Comparison of ENCODE assay signal across 17 cellular contexts in the genomic region with DNA sequence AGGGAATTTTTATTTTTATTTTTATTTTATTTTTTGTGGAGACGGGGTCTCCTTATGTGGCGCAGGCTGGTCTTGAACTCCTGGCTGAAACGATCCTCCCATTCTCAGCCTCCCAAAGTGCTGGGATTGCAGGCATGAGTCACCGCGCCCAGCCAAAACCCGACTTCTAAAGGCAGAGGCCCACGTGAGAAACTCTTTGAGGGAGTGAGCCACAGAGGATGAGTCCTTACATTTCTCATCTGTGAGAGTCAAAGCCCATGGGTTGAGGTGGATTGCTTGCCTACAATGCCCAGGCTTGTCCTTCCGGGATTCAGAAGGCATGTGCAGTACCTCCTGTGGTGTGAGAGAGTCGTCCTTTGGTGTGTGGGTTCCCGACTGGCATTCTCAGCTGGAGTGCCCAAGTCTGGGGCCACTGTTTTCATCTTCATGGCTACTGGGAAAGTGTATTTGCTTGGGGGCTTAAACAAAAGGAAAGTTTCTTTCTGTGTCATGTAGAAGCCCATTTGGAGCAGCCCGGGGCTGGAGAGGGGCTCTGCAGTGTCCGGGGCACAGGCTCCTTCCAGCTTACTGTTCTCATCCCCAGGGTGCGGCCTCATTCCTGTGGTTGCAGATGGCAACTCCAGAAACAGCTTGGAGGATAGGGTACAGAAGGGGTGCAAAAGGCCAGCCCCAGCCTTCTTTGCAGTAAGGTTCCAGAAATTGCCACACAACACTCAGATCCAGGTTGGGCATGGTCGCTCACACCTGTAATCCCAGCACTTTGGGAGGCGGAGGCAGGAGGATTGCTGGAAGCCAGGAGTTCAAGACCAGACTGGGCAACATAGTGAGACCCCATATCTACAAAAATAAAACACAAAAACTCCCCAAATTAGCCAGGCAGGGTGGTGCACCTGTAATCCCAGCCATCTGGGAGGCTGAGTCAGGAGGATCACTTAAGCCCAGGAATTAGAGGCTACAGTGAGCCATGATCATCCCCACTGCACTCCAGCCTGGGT. TPM values are rescaled to one million over a fixed set of nuclear protein-coding genes. Genes with fewer than 3 reads are reported as not detected.
A peak's percentile ranks its signal among the peaks of the same experiment; 100 is the strongest.
DNase-seq lines count a peak whose midpoint lies in the region; ATAC-seq, FAIRE-seq and TF ChIP-seq lines count a peak whose summit lies in the region.
"Had no signal": no experiment of that assay in that cellular context is flagged by ENCODE, and none has a peak within 500 bp of the region (broad histone marks: within the 10 kb centered on the region; RNA-seq: fewer than 3 reads in every experiment).

No MANE protein-coding gene starts in this region.

- ATAC-seq in esophagus mucosa: peak; percentile 84

- FAIRE-seq in urothelium cell line (lab: Jason Lieb, UNC): no peak

- H3K9me3 ChIP-seq in left ventricle myocardium inferior (replicated peaks) (no peaks in the 10 kb centered on the region), WERI-Rb-1 (ENCODE audit: severe bottlenecking) (no peaks in the 10 kb centered on the region)

- no peaks in the 10 kb centered on the region for H3K4me1 ChIP-seq in left ventricle myocardium inferior

- H3K27me3 ChIP-seq in left ventricle myocardium inferior (ENCODE audit: low read depth) (peaks cover 92% of the 10 kb centered on the region), dorsolateral prefrontal cortex (peaks cover 0 to 17% (median 0%) of the 10 kb centered on the region in 45 donors), WERI-Rb-1 (ENCODE audit: insufficient read depth, low read depth, severe bottlenecking) (no peaks in the 10 kb centered on the region)

- H3K27ac ChIP-seq in left ventricle myocardium inferior (replicated peaks): no peak overlapping the region
- H3K27ac ChIP-seq in dorsolateral prefrontal cortex: no peak overlapping the region
- no peak overlapping the region for H3K27ac ChIP-seq in WERI-Rb-1

- DNase-seq in cardiac septum (ENCODE audit: low spot score) (peak; percentile 33), left ventricle myocardium inferior (no peak), RPMI7951 (ENCODE audit: low read depth) (peak; percentile 23), urothelium cell line (ENCODE audit: low spot score) (peak; percentile 45), dorsolateral prefrontal cortex (no peak), WERI-Rb-1 (no peak), NCI-H2081 (lab: John Stamatoyannopoulos, UW) (no peak)
- DNase-seq: activated B cell treated with CpG ODN at 0.5 μM for 24 hours; CD4-positive, alpha-beta memory T cell; NCI-H1105; Right ventricle myocardium superior; stimulated activated CD4-positive, alpha-beta T cell treated with anti-CD3 and anti-CD28 coated beads, Interleukin-4, amount 100 ng/mL, for 24 hours; substantia nigra had no signal

- H3K4me3 ChIP-seq in left ventricle myocardium inferior (no peak overlapping the region), dorsolateral prefrontal cortex (no peak overlapping the region), WERI-Rb-1 (ENCODE audit: low read depth, low read length) (no peak overlapping the region)
- H3K4me3 ChIP-seq: skin epidermis had no signal

- intact Hi-C loops in cardiac septum (cut with DNase I) (loop anchor here (10.0 kb wide), 1 partner anchor 923 kb away; no protein-coding TSS in a partner anchor), left ventricle myocardium inferior (cut with micrococcal nuclease) (no loop called here), dorsolateral prefrontal cortex (cut with DNase I) (loop anchor here in 1 of 2 donors (5.0 kb wide), 1 partner anchor 530 kb away; no protein-coding TSS in a partner anchor)

- H3K36me3 ChIP-seq in left ventricle myocardium inferior: no peaks in the 10 kb centered on the region
- no peaks in the 10 kb centered on the region for H3K36me3 ChIP-seq in WERI-Rb-1

- TF ChIP-seq CTCF in left ventricle myocardium inferior (IDR thresholded peaks at IDR 0.05; ENCODE audit: borderline replicate concordance): no peak
- no peak for TF ChIP-seq CTCF in dorsolateral prefrontal cortex (IDR thresholded peaks at IDR 0.05 in 54 of 56, conservative IDR thresholded peaks at IDR 0.05 in 2 of 56; ENCODE audit: low read depth in 1 of 56, partially characterized antibody in 56 of 56)
- TF ChIP-seq CTCF in WERI-Rb-1 (IDR thresholded peaks at IDR 0.05; ENCODE audit: low read depth, low read length): no peak

RNA-seq across cellular contexts. Expression of a gene that starts 29.4 kb away (rescaled TPM):
- total RNA-seq in cardiac septum: 11.8 TPM
- 3.8 TPM for total RNA-seq in left ventricle myocardium inferior
- not detected in 2 replicates for total RNA-seq in RPMI7951 (2014; rRNA removed; shearing (Covaris generic))
- 3.2 TPM for total RNA-seq in esophagus mucosa
- total RNA-seq in dorsolateral prefrontal cortex: 10 to 100 TPM in 79 of 120 experiments, 1 to 10 TPM in 41; 3.2 to 43.8 (median 11.6) TPM
- total RNA-seq: activated B cell treated with CpG ODN at 0.5 μM for 24 hours; activated CD8-positive, alpha-beta memory T cell treated with anti-CD3 and anti-CD28 coated beads for 36 hours; epithelial cell of proximal tubule had no signal

RNA-seq across cellular contexts. Expression of a gene that starts 47.9 kb away (rescaled TPM):
- total RNA-seq in cardiac septum (71.7 TPM), left ventricle myocardium inferior (108 TPM), esophagus mucosa (89.4 TPM), dorsolateral prefrontal cortex (10 to 100 TPM; 28.8 to 59.3 (median 43.8) TPM)
- total RNA-seq in RPMI7951 (2014; rRNA removed; shearing (Covaris generic)): 116 and 139 TPM in 2 replicates

Comparison
In these comparisons a context has a peak if more than half of its experiments do, and no peak if none do; other contexts are left out.
1. DNase-seq: peak in cardiac septum (single experiment), RPMI7951 (single experiment) and urothelium cell line (single experiment); none in left ventricle myocardium inferior (single experiment), dorsolateral prefrontal cortex (0 of 10), WERI-Rb-1 (single experiment) and NCI-H2081 (0 of 2).